9 cellular contexts compared by ENCODE assay signal in genomic region chr10:61899045-61899444, GRCh38. TPM values are rescaled to one million over a fixed set of nuclear protein-coding genes. Genes with fewer than 3 reads are reported as not detected.
DNase-seq lines count a peak whose midpoint lies in the region; ATAC-seq and TF ChIP-seq lines count a peak whose summit lies in the region.
"Had no signal": no experiment of that assay in that cellular context is flagged by ENCODE, and none has a peak within 500 bp of the region (broad histone marks: within the 10 kb centered on the region; RNA-seq: fewer than 3 reads in every experiment).

No MANE protein-coding gene starts in this region.

- peaks cover 39% of the 10 kb centered on the region for H3K4me1 Mint-ChIP-seq in chondrocyte (ENCODE audit: low read depth)

- DNase-seq in GM12865 (ENCODE audit: low read depth) = peak; percentile 38
- DNase-seq in NCI-H345 (lab: John Stamatoyannopoulos, UW) = peak; percentile 36
- no peak for DNase-seq in chondrocyte (ENCODE audit: low spot score)
- no peak for DNase-seq in psoas muscle
- DNase-seq in GOT3 (lab: John Stamatoyannopoulos, UW) = no peak
- no peak for DNase-seq in GM03348 (ENCODE audit: low spot score)
- DNase-seq: NCI-H2107 had no signal

- H3K36me3 Mint-ChIP-seq in chondrocyte (ENCODE audit: low read depth) = no peaks in the 10 kb centered on the region

- H3K4me3 ChIP-seq in GM12865 (ENCODE audit: low read depth, low read length) = peak overlapping the region; percentile 67
- H3K4me3 ChIP-seq in psoas muscle = peak overlapping the region; percentile 98

- intact Hi-C loops in psoas muscle (cut with DNase I) = loop anchor here (2.0 to 10.0 kb wide), 4 partner anchors 136 to 348 kb away; no protein-coding TSS in a partner anchor

- peak overlapping the region; percentile 99 for H3K27ac Mint-ChIP-seq in chondrocyte (ENCODE audit: unreplicated experiment)

- 65 to 75% (median 67%) methylated on average over 5 of the region's 5 CpGs for WGBS in psoas muscle, 3 donors

- H3K27me3 Mint-ChIP-seq in chondrocyte (ENCODE audit: low read depth) = no peaks in the 10 kb centered on the region

- H3K27me3 ChIP-seq in psoas muscle (ENCODE audit: insufficient read depth in 3 of 3, low read length in 2 of 3) = no peaks in the 10 kb centered on the region

- H3K4me3 Mint-ChIP-seq in chondrocyte (ENCODE audit: unreplicated experiment) = peak overlapping the region; percentile 88

- ATAC-seq in psoas muscle (no peak), GM21390 (IDR thresholded peaks at IDR 0.05; ENCODE audit: unreplicated experiment) (no peak), HG02798 (IDR thresholded peaks at IDR 0.05; ENCODE audit: poor library complexity, unreplicated experiment) (no peak)

- no peaks in the 10 kb centered on the region for H3K9me3 Mint-ChIP-seq in chondrocyte (ENCODE audit: low read depth)

- no peaks in the 10 kb centered on the region for H3K36me3 ChIP-seq in psoas muscle (ENCODE audit: insufficient read depth in 1 of 2, low read depth in 1 of 2)

- TF ChIP-seq CTCF in GM12865 (IDR thresholded peaks at IDR 0.05; ENCODE audit: insufficient read depth, low read depth, low read length, missing control alignments) = no peak
- no peak for TF ChIP-seq CTCF in chondrocyte (IDR thresholded peaks at IDR 0.05)
- TF ChIP-seq CTCF in psoas muscle (IDR thresholded peaks at IDR 0.05) = no peak

- no peaks in the 10 kb centered on the region for H3K9me3 ChIP-seq in psoas muscle

- H3K4me1 ChIP-seq in psoas muscle = peaks cover 20% of the 10 kb centered on the region

- peak overlapping the region; percentile 83 for H3K27ac ChIP-seq in psoas muscle

RNA-seq across cellular contexts. Expression of gene ARID5B, which starts 2.5 kb away (rescaled TPM):
- total RNA-seq in chondrocyte (75.2 to 95.2 TPM (median 93.6 TPM) in 3 replicates), psoas muscle (100 to 1,000 TPM in 2 of 4 donors, 10 to 100 TPM in 2; 47.7 to 166 (median 104) TPM)
- 10 to 100 TPM in 2 of 3 donors, 1 to 10 TPM in 1; 8.5 to 93.0 (median 75.9) TPM for polyA plus RNA-seq in psoas muscle

Comparison
In these comparisons a context has a peak if more than half of its experiments do, and no peak if none do; other contexts are left out.
1. DNase-seq: peak in GM12865 (single experiment) and NCI-H345 (single experiment); none in chondrocyte (single experiment), psoas muscle (0 of 2), GOT3 (single experiment) and GM03348 (single experiment).